Comparison of ENCODE assay signal across 1 cellular context in the genomic region with DNA sequence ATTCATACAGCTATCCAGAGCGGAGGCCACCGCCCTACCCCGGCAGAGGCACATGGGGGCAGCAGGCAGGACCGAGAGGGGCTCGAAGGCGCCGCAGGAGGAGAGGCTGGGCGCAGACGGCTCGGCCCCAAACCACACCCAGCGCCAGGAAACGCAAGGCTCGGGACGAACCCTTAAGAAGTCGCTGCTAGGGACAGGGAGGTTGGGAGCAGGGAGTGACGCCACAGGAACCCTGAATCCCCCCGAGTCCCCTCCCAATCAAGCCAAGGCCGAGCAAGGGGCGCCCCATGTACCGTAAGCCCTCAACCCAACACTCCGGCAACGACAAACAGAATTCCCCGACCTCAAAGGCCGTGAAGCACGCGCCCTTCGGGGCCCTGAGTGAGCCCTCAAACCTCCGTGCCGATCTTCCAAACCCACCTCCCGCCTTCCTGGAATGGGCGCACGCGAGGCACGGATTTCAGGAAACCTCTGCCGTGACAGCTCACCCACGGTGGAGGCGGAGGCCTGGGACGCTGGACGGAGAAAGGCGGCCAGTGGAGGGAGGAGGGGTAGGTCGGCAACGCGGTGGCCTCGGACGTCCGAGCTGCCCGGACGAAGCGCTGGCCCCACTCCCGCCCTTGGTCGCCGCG.
TF ChIP-seq lines count a peak whose summit lies in the region.

No MANE protein-coding gene starts in this region.

TF ChIP-seq in K562, 482 proteins besides CTCF, POLR2A, EP300 and RAD21 (continued from another document and continues in another):
- TF ChIP-seq, protein P1, sequence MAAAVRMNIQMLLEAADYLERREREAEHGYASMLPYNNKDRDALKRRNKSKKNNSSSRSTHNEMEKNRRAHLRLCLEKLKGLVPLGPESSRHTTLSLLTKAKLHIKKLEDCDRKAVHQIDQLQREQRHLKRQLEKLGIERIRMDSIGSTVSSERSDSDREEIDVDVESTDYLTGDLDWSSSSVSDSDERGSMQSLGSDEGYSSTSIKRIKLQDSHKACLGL (CRISPR knock-in tag; IDR thresholded peaks at IDR 0.05; ENCODE audit: borderline replicate concordance, poor library complexity, severe bottlenecking): no peak
- TF ChIP-seq ZNF232 (CRISPR knock-in tag; IDR thresholded peaks at IDR 0.05) (peak; percentile 70; the same call in 1 of the 2 replicates), MTA3 (IDR thresholded peaks at IDR 0.05; ENCODE audit: borderline replicate concordance) (peak; percentile 23; the same call in 1 of the 2 replicates), ZNF3 (CRISPR knock-in tag; IDR thresholded peaks at IDR 0.05) (no peak), HCFC1 (IDR thresholded peaks at IDR 0.05; ENCODE audit: low read depth, low read length) (no peak), CBX8 (IDR thresholded peaks at IDR 0.05; ENCODE audit: borderline replicate concordance, extremely low read depth, low read depth, low read length, poor library complexity, severe bottlenecking) (no peak), MEIS2 (IDR thresholded peaks at IDR 0.05; ENCODE audit: partially characterized antibody) (no peak), HDAC1 (IDR thresholded peaks at IDR 0.05) (peak in 1 of 2 experiments; percentile 49; a peak in 1 of 4 replicates), SOX6 (IDR thresholded peaks at IDR 0.05) (peak; percentile 13; the same call in 1 of the 2 replicates), EWSR1 (IDR thresholded peaks at IDR 0.05; ENCODE audit: borderline replicate concordance, low read depth, partially characterized antibody) (no peak), BRF1 (IDR thresholded peaks at IDR 0.05; ENCODE audit: borderline replicate concordance, extremely low read depth, insufficient read length) (no peak), FOXA3 (CRISPR knock-in tag; conservative IDR thresholded peaks at IDR 0.05 in 1 of 2, IDR thresholded peaks at IDR 0.05 in 1 of 2) (no peak; a peak in 1 of 4 replicates), DPF2 (IDR thresholded peaks at IDR 0.05) (0 out of 2 replicates have a peak, but pooled peaks have one; percentile 10), MYBL2 (IDR thresholded peaks at IDR 0.05; ENCODE audit: low read depth) (no peak), MYBL2 (CRISPR knock-in tag; IDR thresholded peaks at IDR 0.05; ENCODE audit: borderline replicate concordance) (no peak), ZNF354B (CRISPR knock-in tag; IDR thresholded peaks at IDR 0.05) (no peak), ZNF766 (CRISPR knock-in tag; conservative IDR thresholded peaks at IDR 0.05) (no peak), KDM1A (IDR thresholded peaks at IDR 0.05) (peak; percentile 52 to 55; a peak in 3 of 4 replicates), ZNF316 (IDR thresholded peaks at IDR 0.05) (no peak), ZNF384 (IDR thresholded peaks at IDR 0.05; ENCODE audit: low read depth, low read length) (no peak), CBX3 (IDR thresholded peaks at IDR 0.05; ENCODE audit: borderline replicate concordance in 1 of 2, low read length in 2 of 2) (no peak; a peak in 1 of 3 replicates), FOXM1 (IDR thresholded peaks at IDR 0.05; ENCODE audit: low read depth) (no peak), FOXM1 (CRISPR knock-in tag; IDR thresholded peaks at IDR 0.05; ENCODE audit: low read depth) (no peak), ZNF551 (CRISPR knock-in tag; IDR thresholded peaks at IDR 0.05) (no peak), GATAD2B (IDR thresholded peaks at IDR 0.05; ENCODE audit: borderline replicate concordance) (no peak), MAFG (tag; conservative IDR thresholded peaks at IDR 0.05) (no peak)
- TF ChIP-seq, protein P2, sequence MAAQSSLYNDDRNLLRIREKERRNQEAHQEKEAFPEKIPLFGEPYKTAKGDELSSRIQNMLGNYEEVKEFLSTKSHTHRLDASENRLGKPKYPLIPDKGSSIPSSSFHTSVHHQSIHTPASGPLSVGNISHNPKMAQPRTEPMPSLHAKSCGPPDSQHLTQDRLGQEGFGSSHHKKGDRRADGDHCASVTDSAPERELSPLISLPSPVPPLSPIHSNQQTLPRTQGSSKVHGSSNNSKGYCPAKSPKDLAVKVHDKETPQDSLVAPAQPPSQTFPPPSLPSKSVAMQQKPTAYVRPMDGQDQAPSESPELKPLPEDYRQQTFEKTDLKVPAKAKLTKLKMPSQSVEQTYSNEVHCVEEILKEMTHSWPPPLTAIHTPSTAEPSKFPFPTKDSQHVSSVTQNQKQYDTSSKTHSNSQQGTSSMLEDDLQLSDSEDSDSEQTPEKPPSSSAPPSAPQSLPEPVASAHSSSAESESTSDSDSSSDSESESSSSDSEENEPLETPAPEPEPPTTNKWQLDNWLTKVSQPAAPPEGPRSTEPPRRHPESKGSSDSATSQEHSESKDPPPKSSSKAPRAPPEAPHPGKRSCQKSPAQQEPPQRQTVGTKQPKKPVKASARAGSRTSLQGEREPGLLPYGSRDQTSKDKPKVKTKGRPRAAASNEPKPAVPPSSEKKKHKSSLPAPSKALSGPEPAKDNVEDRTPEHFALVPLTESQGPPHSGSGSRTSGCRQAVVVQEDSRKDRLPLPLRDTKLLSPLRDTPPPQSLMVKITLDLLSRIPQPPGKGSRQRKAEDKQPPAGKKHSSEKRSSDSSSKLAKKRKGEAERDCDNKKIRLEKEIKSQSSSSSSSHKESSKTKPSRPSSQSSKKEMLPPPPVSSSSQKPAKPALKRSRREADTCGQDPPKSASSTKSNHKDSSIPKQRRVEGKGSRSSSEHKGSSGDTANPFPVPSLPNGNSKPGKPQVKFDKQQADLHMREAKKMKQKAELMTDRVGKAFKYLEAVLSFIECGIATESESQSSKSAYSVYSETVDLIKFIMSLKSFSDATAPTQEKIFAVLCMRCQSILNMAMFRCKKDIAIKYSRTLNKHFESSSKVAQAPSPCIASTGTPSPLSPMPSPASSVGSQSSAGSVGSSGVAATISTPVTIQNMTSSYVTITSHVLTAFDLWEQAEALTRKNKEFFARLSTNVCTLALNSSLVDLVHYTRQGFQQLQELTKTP (IDR thresholded peaks at IDR 0.05; ENCODE audit: low read depth in 1 of 2, partially characterized antibody in 2 of 2): no peak
- TF ChIP-seq, protein P3, sequence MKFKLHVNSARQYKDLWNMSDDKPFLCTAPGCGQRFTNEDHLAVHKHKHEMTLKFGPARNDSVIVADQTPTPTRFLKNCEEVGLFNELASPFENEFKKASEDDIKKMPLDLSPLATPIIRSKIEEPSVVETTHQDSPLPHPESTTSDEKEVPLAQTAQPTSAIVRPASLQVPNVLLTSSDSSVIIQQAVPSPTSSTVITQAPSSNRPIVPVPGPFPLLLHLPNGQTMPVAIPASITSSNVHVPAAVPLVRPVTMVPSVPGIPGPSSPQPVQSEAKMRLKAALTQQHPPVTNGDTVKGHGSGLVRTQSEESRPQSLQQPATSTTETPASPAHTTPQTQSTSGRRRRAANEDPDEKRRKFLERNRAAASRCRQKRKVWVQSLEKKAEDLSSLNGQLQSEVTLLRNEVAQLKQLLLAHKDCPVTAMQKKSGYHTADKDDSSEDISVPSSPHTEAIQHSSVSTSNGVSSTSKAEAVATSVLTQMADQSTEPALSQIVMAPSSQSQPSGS (CRISPR knock-in tag; IDR thresholded peaks at IDR 0.05): no peak
- TF ChIP-seq, protein P4, sequence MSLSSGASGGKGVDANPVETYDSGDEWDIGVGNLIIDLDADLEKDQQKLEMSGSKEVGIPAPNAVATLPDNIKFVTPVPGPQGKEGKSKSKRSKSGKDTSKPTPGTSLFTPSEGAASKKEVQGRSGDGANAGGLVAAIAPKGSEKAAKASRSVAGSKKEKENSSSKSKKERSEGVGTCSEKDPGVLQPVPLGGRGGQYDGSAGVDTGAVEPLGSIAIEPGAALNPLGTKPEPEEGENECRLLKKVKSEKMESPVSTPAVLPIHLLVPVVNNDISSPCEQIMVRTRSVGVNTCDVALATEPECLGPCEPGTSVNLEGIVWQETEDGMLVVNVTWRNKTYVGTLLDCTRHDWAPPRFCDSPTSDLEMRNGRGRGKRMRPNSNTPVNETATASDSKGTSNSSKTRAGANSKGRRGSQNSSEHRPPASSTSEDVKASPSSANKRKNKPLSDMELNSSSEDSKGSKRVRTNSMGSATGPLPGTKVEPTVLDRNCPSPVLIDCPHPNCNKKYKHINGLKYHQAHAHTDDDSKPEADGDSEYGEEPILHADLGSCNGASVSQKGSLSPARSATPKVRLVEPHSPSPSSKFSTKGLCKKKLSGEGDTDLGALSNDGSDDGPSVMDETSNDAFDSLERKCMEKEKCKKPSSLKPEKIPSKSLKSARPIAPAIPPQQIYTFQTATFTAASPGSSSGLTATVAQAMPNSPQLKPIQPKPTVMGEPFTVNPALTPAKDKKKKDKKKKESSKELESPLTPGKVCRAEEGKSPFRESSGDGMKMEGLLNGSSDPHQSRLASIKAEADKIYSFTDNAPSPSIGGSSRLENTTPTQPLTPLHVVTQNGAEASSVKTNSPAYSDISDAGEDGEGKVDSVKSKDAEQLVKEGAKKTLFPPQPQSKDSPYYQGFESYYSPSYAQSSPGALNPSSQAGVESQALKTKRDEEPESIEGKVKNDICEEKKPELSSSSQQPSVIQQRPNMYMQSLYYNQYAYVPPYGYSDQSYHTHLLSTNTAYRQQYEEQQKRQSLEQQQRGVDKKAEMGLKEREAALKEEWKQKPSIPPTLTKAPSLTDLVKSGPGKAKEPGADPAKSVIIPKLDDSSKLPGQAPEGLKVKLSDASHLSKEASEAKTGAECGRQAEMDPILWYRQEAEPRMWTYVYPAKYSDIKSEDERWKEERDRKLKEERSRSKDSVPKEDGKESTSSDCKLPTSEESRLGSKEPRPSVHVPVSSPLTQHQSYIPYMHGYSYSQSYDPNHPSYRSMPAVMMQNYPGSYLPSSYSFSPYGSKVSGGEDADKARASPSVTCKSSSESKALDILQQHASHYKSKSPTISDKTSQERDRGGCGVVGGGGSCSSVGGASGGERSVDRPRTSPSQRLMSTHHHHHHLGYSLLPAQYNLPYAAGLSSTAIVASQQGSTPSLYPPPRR (CRISPR knock-in tag; IDR thresholded peaks at IDR 0.05; ENCODE audit: borderline replicate concordance): no peak
- TF ChIP-seq, protein P5, sequence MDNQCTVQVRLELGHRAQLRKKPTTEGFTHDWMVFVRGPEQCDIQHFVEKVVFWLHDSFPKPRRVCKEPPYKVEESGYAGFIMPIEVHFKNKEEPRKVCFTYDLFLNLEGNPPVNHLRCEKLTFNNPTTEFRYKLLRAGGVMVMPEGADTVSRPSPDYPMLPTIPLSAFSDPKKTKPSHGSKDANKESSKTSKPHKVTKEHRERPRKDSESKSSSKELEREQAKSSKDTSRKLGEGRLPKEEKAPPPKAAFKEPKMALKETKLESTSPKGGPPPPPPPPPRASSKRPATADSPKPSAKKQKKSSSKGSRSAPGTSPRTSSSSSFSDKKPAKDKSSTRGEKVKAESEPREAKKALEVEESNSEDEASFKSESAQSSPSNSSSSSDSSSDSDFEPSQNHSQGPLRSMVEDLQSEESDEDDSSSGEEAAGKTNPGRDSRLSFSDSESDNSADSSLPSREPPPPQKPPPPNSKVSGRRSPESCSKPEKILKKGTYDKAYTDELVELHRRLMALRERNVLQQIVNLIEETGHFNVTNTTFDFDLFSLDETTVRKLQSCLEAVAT (IDR thresholded peaks at IDR 0.05): 0 out of 4 replicates have a peak, but pooled peaks of 1 of the 2 experiments have one; percentile 19
- TF ChIP-seq, protein P6, sequence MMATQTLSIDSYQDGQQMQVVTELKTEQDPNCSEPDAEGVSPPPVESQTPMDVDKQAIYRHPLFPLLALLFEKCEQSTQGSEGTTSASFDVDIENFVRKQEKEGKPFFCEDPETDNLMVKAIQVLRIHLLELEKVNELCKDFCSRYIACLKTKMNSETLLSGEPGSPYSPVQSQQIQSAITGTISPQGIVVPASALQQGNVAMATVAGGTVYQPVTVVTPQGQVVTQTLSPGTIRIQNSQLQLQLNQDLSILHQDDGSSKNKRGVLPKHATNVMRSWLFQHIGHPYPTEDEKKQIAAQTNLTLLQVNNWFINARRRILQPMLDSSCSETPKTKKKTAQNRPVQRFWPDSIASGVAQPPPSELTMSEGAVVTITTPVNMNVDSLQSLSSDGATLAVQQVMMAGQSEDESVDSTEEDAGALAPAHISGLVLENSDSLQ (IDR thresholded peaks at IDR 0.05): no peak
- TF ChIP-seq, protein P7, sequence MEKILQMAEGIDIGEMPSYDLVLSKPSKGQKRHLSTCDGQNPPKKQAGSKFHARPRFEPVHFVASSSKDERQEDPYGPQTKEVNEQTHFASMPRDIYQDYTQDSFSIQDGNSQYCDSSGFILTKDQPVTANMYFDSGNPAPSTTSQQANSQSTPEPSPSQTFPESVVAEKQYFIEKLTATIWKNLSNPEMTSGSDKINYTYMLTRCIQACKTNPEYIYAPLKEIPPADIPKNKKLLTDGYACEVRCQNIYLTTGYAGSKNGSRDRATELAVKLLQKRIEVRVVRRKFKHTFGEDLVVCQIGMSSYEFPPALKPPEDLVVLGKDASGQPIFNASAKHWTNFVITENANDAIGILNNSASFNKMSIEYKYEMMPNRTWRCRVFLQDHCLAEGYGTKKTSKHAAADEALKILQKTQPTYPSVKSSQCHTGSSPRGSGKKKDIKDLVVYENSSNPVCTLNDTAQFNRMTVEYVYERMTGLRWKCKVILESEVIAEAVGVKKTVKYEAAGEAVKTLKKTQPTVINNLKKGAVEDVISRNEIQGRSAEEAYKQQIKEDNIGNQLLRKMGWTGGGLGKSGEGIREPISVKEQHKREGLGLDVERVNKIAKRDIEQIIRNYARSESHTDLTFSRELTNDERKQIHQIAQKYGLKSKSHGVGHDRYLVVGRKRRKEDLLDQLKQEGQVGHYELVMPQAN (IDR thresholded peaks at IDR 0.05; ENCODE audit: borderline replicate concordance): no peak
- TF ChIP-seq, protein P8, sequence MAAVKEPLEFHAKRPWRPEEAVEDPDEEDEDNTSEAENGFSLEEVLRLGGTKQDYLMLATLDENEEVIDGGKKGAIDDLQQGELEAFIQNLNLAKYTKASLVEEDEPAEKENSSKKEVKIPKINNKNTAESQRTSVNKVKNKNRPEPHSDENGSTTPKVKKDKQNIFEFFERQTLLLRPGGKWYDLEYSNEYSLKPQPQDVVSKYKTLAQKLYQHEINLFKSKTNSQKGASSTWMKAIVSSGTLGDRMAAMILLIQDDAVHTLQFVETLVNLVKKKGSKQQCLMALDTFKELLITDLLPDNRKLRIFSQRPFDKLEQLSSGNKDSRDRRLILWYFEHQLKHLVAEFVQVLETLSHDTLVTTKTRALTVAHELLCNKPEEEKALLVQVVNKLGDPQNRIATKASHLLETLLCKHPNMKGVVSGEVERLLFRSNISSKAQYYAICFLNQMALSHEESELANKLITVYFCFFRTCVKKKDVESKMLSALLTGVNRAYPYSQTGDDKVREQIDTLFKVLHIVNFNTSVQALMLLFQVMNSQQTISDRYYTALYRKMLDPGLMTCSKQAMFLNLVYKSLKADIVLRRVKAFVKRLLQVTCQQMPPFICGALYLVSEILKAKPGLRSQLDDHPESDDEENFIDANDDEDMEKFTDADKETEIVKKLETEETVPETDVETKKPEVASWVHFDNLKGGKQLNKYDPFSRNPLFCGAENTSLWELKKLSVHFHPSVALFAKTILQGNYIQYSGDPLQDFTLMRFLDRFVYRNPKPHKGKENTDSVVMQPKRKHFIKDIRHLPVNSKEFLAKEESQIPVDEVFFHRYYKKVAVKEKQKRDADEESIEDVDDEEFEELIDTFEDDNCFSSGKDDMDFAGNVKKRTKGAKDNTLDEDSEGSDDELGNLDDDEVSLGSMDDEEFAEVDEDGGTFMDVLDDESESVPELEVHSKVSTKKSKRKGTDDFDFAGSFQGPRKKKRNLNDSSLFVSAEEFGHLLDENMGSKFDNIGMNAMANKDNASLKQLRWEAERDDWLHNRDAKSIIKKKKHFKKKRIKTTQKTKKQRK (IDR thresholded peaks at IDR 0.05; ENCODE audit: borderline replicate concordance, low read depth, low read length): no peak
- TF ChIP-seq, protein P9, sequence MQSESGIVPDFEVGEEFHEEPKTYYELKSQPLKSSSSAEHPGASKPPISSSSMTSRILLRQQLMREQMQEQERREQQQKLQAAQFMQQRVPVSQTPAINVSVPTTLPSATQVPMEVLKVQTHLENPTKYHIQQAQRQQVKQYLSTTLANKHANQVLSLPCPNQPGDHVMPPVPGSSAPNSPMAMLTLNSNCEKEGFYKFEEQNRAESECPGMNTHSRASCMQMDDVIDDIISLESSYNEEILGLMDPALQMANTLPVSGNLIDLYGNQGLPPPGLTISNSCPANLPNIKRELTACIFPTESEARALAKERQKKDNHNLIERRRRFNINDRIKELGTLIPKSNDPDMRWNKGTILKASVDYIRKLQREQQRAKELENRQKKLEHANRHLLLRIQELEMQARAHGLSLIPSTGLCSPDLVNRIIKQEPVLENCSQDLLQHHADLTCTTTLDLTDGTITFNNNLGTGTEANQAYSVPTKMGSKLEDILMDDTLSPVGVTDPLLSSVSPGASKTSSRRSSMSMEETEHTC (IDR thresholded peaks at IDR 0.05): no peak
